In genomic region chr2:108414945-108415344, GRCh38 we compare ENCODE assay signal across 22 cellular contexts. TPM values are rescaled to one million over a fixed set of nuclear protein-coding genes. Genes with fewer than 3 reads are reported as not detected.
"Had no signal": no experiment of that assay in that cellular context is flagged by ENCODE, and none has a peak within 500 bp of the region (broad histone marks: within the 10 kb centered on the region; RNA-seq: fewer than 3 reads in every experiment).

No MANE protein-coding gene starts in this region.

- ATAC-seq: heart right ventricle; left lobe of liver; lower lobe of right lung; naive thymus-derived CD4-positive, alpha-beta T cell; stimulated activated memory B cell treated with anti-CD40 and anti-IgM and Interleukin-4, amounts not matched to agents 10 μg/mL and 1 μg/mL and 100 μg/mL, for 72 hours had no signal

- H3K4me3 ChIP-seq: coronary artery, heart right ventricle, lower lobe of right lung, neural progenitor cell, sigmoid colon, smooth muscle cell, testis, uterus had no signal

- H3K9me3 ChIP-seq: heart right ventricle, lower lobe of right lung, sigmoid colon, testis, uterus had no signal

- H3K27ac Mint-ChIP-seq: activated naive CD8-positive, alpha-beta T cell treated with anti-CD3 and anti-CD28 coated beads for 36 hours; naive thymus-derived CD4-positive, alpha-beta T cell; neural progenitor cell; stimulated activated memory B cell treated with anti-CD40 and anti-IgM and Interleukin-4, amounts not matched to agents 10 μg/mL and 1 μg/mL and 100 μg/mL, for 72 hours; T-helper 2 cell treated with Interferon-gamma antibody and Interleukin-4, amounts not matched to agents 5 μg/mL and 100 μg/mL, for 36 hours had no signal

- H3K27me3 Mint-ChIP-seq: activated naive CD8-positive, alpha-beta T cell treated with anti-CD3 and anti-CD28 coated beads for 36 hours; stimulated activated memory B cell treated with anti-CD40 and anti-IgM and Interleukin-4, amounts not matched to agents 10 μg/mL and 1 μg/mL and 100 μg/mL, for 72 hours had no signal

- H3K4me1 ChIP-seq: heart right ventricle, lower lobe of right lung, neural progenitor cell, sigmoid colon, testis, uterus had no signal

- H3K27ac ChIP-seq: coronary artery, heart right ventricle, lower lobe of right lung, neural progenitor cell, sigmoid colon, testis, uterus, WERI-Rb-1 had no signal

- H3K36me3 ChIP-seq: heart right ventricle, lower lobe of right lung, neural progenitor cell, sigmoid colon, uterus, WERI-Rb-1 had no signal

- H3K36me3 Mint-ChIP-seq: activated naive CD8-positive, alpha-beta T cell treated with anti-CD3 and anti-CD28 coated beads for 36 hours; naive thymus-derived CD4-positive, alpha-beta T cell; neural progenitor cell; stimulated activated memory B cell treated with anti-CD40 and anti-IgM and Interleukin-4, amounts not matched to agents 10 μg/mL and 1 μg/mL and 100 μg/mL, for 72 hours had no signal

- H2AFZ ChIP-seq: neural progenitor cell had no signal

- H3K27me3 ChIP-seq: heart right ventricle, neural progenitor cell, sigmoid colon, testis, uterus had no signal

- H3K4me2 ChIP-seq: neural progenitor cell, smooth muscle cell had no signal

- H3K9ac ChIP-seq: neural progenitor cell had no signal

- H3K4me3 Mint-ChIP-seq: activated naive CD8-positive, alpha-beta T cell treated with anti-CD3 and anti-CD28 coated beads for 36 hours; naive thymus-derived CD4-positive, alpha-beta T cell; neural progenitor cell; stimulated activated memory B cell treated with anti-CD40 and anti-IgM and Interleukin-4, amounts not matched to agents 10 μg/mL and 1 μg/mL and 100 μg/mL, for 72 hours; T-helper 2 cell treated with Interferon-gamma antibody and Interleukin-4, amounts not matched to agents 5 μg/mL and 100 μg/mL, for 36 hours had no signal

- H3K9me3 Mint-ChIP-seq: activated naive CD8-positive, alpha-beta T cell treated with anti-CD3 and anti-CD28 coated beads for 36 hours; naive thymus-derived CD4-positive, alpha-beta T cell; neural progenitor cell; stimulated activated memory B cell treated with anti-CD40 and anti-IgM and Interleukin-4, amounts not matched to agents 10 μg/mL and 1 μg/mL and 100 μg/mL, for 72 hours; T-helper 2 cell treated with Interferon-gamma antibody and Interleukin-4, amounts not matched to agents 5 μg/mL and 100 μg/mL, for 36 hours had no signal

- DNase-seq: activated CD4-positive, alpha-beta T cell treated with anti-CD3 and anti-CD28 coated beads, Interleukin-2, amount 50 U/mL, for 4 hours; activated naive CD4-positive, alpha-beta T cell treated with Interleukin-2 at 50 U/mL for 16 hours; activated naive CD8-positive, alpha-beta T cell treated with anti-CD3 and anti-CD28 coated beads for 36 hours; activated T-cell treated with anti-CD3 and anti-CD28 coated beads, Interleukin-2, amount 50 U/mL, for 48 hours; amygdala; cerebellar nuclear complex; heart right ventricle; lower lobe of right lung; naive thymus-derived CD4-positive, alpha-beta T cell; posterior cingulate gyrus; sigmoid colon; stimulated activated CD4-positive, alpha-beta T cell treated with anti-CD3 and anti-CD28 coated beads, Interleukin-15, amount 100 ng/mL, for 24 hours; testis; trophoblast cell; uterus; WERI-Rb-1 had no signal

- H3K4me1 Mint-ChIP-seq: activated naive CD8-positive, alpha-beta T cell treated with anti-CD3 and anti-CD28 coated beads for 36 hours; naive thymus-derived CD4-positive, alpha-beta T cell; neural progenitor cell; stimulated activated memory B cell treated with anti-CD40 and anti-IgM and Interleukin-4, amounts not matched to agents 10 μg/mL and 1 μg/mL and 100 μg/mL, for 72 hours had no signal

RNA-seq across cellular contexts. Expression of gene SULT1C4, which starts 37.2 kb away (rescaled TPM):
- total RNA-seq: activated naive CD8-positive, alpha-beta T cell treated with anti-CD3 and anti-CD28 coated beads for 36 hours had no signal
- polyA plus RNA-seq: naive thymus-derived CD4-positive, alpha-beta T cell had no signal
